In genomic region chr2:46988733-46989481, GRCh38 we compare ENCODE assay signal across 12 cellular contexts. TPM values are rescaled to one million over a fixed set of nuclear protein-coding genes. Genes with fewer than 3 reads are reported as not detected.
A peak's percentile ranks its signal among the peaks of the same experiment; 100 is the strongest.
DNase-seq lines count a peak whose midpoint lies in the region; ATAC-seq and TF ChIP-seq lines count a peak whose summit lies in the region.
"Had no signal": no experiment of that assay in that cellular context is flagged by ENCODE, and none has a peak within 500 bp of the region (broad histone marks: within the 10 kb centered on the region; RNA-seq: fewer than 3 reads in every experiment).

No MANE protein-coding gene starts in this region.

- H3F3A ChIP-seq in neural progenitor cell (ENCODE audit: low read depth): peaks cover 8% of the 10 kb centered on the region

- peak; percentile 8 for TF ChIP-seq CTCF in fibroblast of mammary gland (conservative IDR thresholded peaks at IDR 0.05; ENCODE audit: control insufficient read depth, insufficient read depth, low read depth, low read length)
- TF ChIP-seq CTCF in neural progenitor cell (IDR thresholded peaks at IDR 0.05): peak; percentile 47

- H3K27me3 ChIP-seq in NT2/D1 (ENCODE audit: insufficient read depth, insufficient read length) (no peaks in the 10 kb centered on the region), neural progenitor cell (no peaks in the 10 kb centered on the region)
- H3K27me3 ChIP-seq in CD4-positive, alpha-beta memory T cell (ENCODE audit: insufficient read depth, low read length): no peaks in the 10 kb centered on the region

- H3K27ac Mint-ChIP-seq in neural progenitor cell: peak overlapping the region; percentile 60
- H3K27ac Mint-ChIP-seq in CD4-positive, alpha-beta memory T cell: peak overlapping the region in 2 of 7 donors; percentile 13 to 30

- CTCF ChIA-PET in CD4-positive, alpha-beta memory T cell (lab: Charles Lee; ENCODE audit: partially characterized antibody): interaction anchor here (0.6 to 3.0 kb wide), 12 partner anchors 16 to 288 kb away, joined by 3 to 14 read pairs (median 3); no protein-coding TSS in a partner anchor

- DNase-seq in Ammon's horn (ENCODE audit: low spot score) (peak; percentile 95), NT2/D1 (ENCODE audit: low read depth, low spot score) (no peak), fibroblast of mammary gland (ENCODE audit: low read depth) (no peak), neural progenitor cell (ENCODE audit: low spot score) (peak; percentile 62), germinal center (ENCODE audit: low spot score) (no peak)
- no peak for DNase-seq in CD4-positive, alpha-beta memory T cell
- DNase-seq: CD4-positive, CD25-positive, alpha-beta regulatory T cell; NCI-H1436 treated with DMSO at 0.1 percent for 48 hours; stimulated activated CD4-positive, alpha-beta T cell treated with anti-CD3 and anti-CD28 coated beads, Interleukin-4, amount 100 ng/mL, for 4 hours had no signal

- H3K27ac ChIP-seq in neural progenitor cell: no peak overlapping the region
- H3K27ac ChIP-seq in CD4-positive, alpha-beta memory T cell (ENCODE audit: low read depth, low read length): no peak overlapping the region

- H3K9ac ChIP-seq in NT2/D1 (ENCODE audit: insufficient read length, low read depth): peak overlapping the region; percentile 9
- no peak overlapping the region for H3K9ac ChIP-seq in neural progenitor cell

- POLR2A ChIA-PET in CD4-positive, alpha-beta memory T cell (lab: Charles Lee; ENCODE audit: partially characterized antibody): no interaction called here

- H3K79me2 ChIP-seq in neural progenitor cell (ENCODE audit: low read depth): no peaks in the 10 kb centered on the region

- H3K4me2 ChIP-seq in neural progenitor cell: peak overlapping the region; percentile 12

- no peak overlapping the region for H3K4me3 Mint-ChIP-seq in neural progenitor cell
- H3K4me3 Mint-ChIP-seq in CD4-positive, alpha-beta memory T cell: no peak overlapping the region
- H3K4me3 Mint-ChIP-seq: CD4-positive, CD25-positive, alpha-beta regulatory T cell had no signal

- H3K4me3 ChIP-seq in NT2/D1 (ENCODE audit: insufficient read length, low read depth) (no peak overlapping the region), fibroblast of mammary gland (ENCODE audit: control insufficient read depth, low read depth, low read length) (no peak overlapping the region), neural progenitor cell (no peak overlapping the region)
- H3K4me3 ChIP-seq in CD4-positive, alpha-beta memory T cell (ENCODE audit: low read length in 2 of 2): no peak overlapping the region

- H3K9me3 Mint-ChIP-seq in neural progenitor cell: no peaks in the 10 kb centered on the region
- H3K9me3 Mint-ChIP-seq in CD4-positive, alpha-beta memory T cell: no peaks in the 10 kb centered on the region
- H3K9me3 Mint-ChIP-seq: CD4-positive, CD25-positive, alpha-beta regulatory T cell had no signal

- H3K36me3 Mint-ChIP-seq in neural progenitor cell: peaks cover 4% of the 10 kb centered on the region
- H3K36me3 Mint-ChIP-seq in CD4-positive, alpha-beta memory T cell: peaks cover 17 to 48% of the 10 kb centered on the region in 2 donors

- H3K4me1 Mint-ChIP-seq in neural progenitor cell: peaks cover 62% of the 10 kb centered on the region
- H3K4me1 Mint-ChIP-seq in CD4-positive, alpha-beta memory T cell: peaks cover 17 to 44% (median 28%) of the 10 kb centered on the region in 4 donors

- peaks cover 5% of the 10 kb centered on the region for H4K20me1 ChIP-seq in neural progenitor cell (ENCODE audit: low read depth)

- H3K36me3 ChIP-seq in NT2/D1 (ENCODE audit: insufficient read depth, insufficient read length, low read length) (peaks cover 24% of the 10 kb centered on the region), neural progenitor cell (no peaks in the 10 kb centered on the region)
- peaks cover 19% of the 10 kb centered on the region for H3K36me3 ChIP-seq in CD4-positive, alpha-beta memory T cell (ENCODE audit: insufficient read depth, low read length)

- H3K4me1 ChIP-seq in NT2/D1 (ENCODE audit: insufficient read depth, insufficient read length): peaks cover 19% of the 10 kb centered on the region
- peaks cover 27% of the 10 kb centered on the region for H3K4me1 ChIP-seq in neural progenitor cell
- H3K4me1 ChIP-seq in CD4-positive, alpha-beta memory T cell (ENCODE audit: insufficient read depth, low read length): peaks cover 34% of the 10 kb centered on the region

- intact Hi-C loops in CD4-positive, alpha-beta memory T cell (cut with micrococcal nuclease): no loop called here

- H3K9me3 ChIP-seq in NT2/D1 (ENCODE audit: insufficient read depth, low read length): no peaks in the 10 kb centered on the region
- no peaks in the 10 kb centered on the region for H3K9me3 ChIP-seq in neural progenitor cell (ENCODE audit: low read depth)
- no peaks in the 10 kb centered on the region for H3K9me3 ChIP-seq in CD4-positive, alpha-beta memory T cell (ENCODE audit: control insufficient read depth in 1 of 2, low read length in 2 of 2)

- ATAC-seq in GM21526 (IDR thresholded peaks at IDR 0.05; ENCODE audit: low FRiP score, unreplicated experiment): no peak
- ATAC-seq in activated CD4-positive, CD25-positive, alpha-beta regulatory T cell treated with anti-CD3 and anti-CD28 coated beads, Interleukin-2, amount 50 U/mL, for 24 hours: no peak
- ATAC-seq: left colon had no signal

- no peak overlapping the region for H2AFZ ChIP-seq in neural progenitor cell (replicated peaks)

- H3K27me3 Mint-ChIP-seq in neural progenitor cell (ENCODE audit: insufficient read depth, low read depth): peaks cover 8% of the 10 kb centered on the region
- no peaks in the 10 kb centered on the region for H3K27me3 Mint-ChIP-seq in CD4-positive, alpha-beta memory T cell
- H3K27me3 Mint-ChIP-seq: CD4-positive, CD25-positive, alpha-beta regulatory T cell had no signal

RNA-seq across cellular contexts. Expression of gene TTC7A, which starts 47.9 kb away (rescaled TPM):
- 15.5 and 16.5 TPM in 2 replicates for total RNA-seq in neural progenitor cell (ENCODE audit: low replicate concordance)
- total RNA-seq in CD4-positive, alpha-beta memory T cell: 10 to 100 TPM; 44.5 to 44.8 TPM
- 10 to 100 TPM in 1 of 2 donors, 1 to 10 TPM in 1; 8.6 to 24.9 TPM for polyA plus RNA-seq in CD4-positive, alpha-beta memory T cell

Comparison
In these comparisons a context has a peak if more than half of its experiments do, and no peak if none do; other contexts are left out.
1. DNase-seq: peak in Ammon's horn (single experiment) and neural progenitor cell (single experiment); none in NT2/D1 (single experiment), fibroblast of mammary gland (single experiment), CD4-positive, alpha-beta memory T cell (0 of 5) and germinal center (single experiment).